Comparison of ENCODE assay signal across 18 cellular contexts in genomic region chr17:38574712-38575111, GRCh38. TPM values are rescaled to one million over a fixed set of nuclear protein-coding genes. Genes with fewer than 3 reads are reported as not detected.
DNase-seq lines count a peak whose midpoint lies in the region; ATAC-seq, FAIRE-seq and TF ChIP-seq lines count a peak whose summit lies in the region.
"Had no signal": no experiment of that assay in that cellular context is flagged by ENCODE, and none has a peak within 500 bp of the region (broad histone marks: within the 10 kb centered on the region; RNA-seq: fewer than 3 reads in every experiment).

No MANE protein-coding gene starts in this region.

- ATAC-seq in right cardiac atrium: no peak
- ATAC-seq: HCT116 had no signal

- TF ChIP-seq CTCF in right atrium auricular region (IDR thresholded peaks at IDR 0.05) (no peak), thyroid gland (IDR thresholded peaks at IDR 0.05) (no peak)

- FAIRE-seq in HTR-8/SVneo (lab: Jason Lieb, UNC): no peak
- FAIRE-seq: H54 had no signal

- 65% methylated on average over 13 of the region's 13 CpGs for WGBS in right cardiac atrium
- 65 to 78% methylated on average over 12 to 13 of the region's 13 CpGs for WGBS in thyroid gland, 2 donors

- H3K4me3 ChIP-seq in right cardiac atrium (ENCODE audit: low read length): no peak overlapping the region
- no peak overlapping the region for H3K4me3 ChIP-seq in right atrium auricular region
- peak overlapping the region; percentile 28 for H3K4me3 ChIP-seq in iPS-15b (ENCODE audit: low read depth, low read length)
- no peak overlapping the region for H3K4me3 ChIP-seq in thyroid gland (replicated peaks in 1 of 3)
- H3K4me3 ChIP-seq: BLaER1 had no signal

- H3K9ac ChIP-seq in iPS-15b (ENCODE audit: low read depth, low read length): no peak overlapping the region
- H3K9ac ChIP-seq: BLaER1 had no signal

- H3K27me3 ChIP-seq in right cardiac atrium (ENCODE audit: control insufficient read depth, insufficient read depth) (no peaks in the 10 kb centered on the region), right atrium auricular region (peaks cover 21 to 24% of the 10 kb centered on the region in 2 donors), iPS-15b (ENCODE audit: control insufficient read depth, insufficient read depth, low read length) (peaks cover 92% of the 10 kb centered on the region), thyroid gland (peaks cover 12% of the 10 kb centered on the region)

- DNase-seq in right cardiac atrium (peak in 2 of 3 donors; percentile 27 to 39), right atrium auricular region (ENCODE audit: low spot score) (no peak), HTR-8/SVneo (ENCODE audit: insufficient read length, low spot score) (no peak), thyroid gland (no peak), NCI-H2081 treated with DMSO at 0.1 percent for 48 hours (lab: John Stamatoyannopoulos, UW) (no peak)
- DNase-seq in stimulated activated CD4-positive, alpha-beta T cell treated with anti-CD3 and anti-CD28 coated beads, Interleukin-15, amount 100 ng/mL, for 24 hours: no peak
- DNase-seq: 8988T; CD4-positive, alpha-beta memory T cell; DMS79 treated with DMSO at 0.1 percent for 48 hours; GF-D8; HFFc6 had no signal

- no peaks in the 10 kb centered on the region for H3K4me1 ChIP-seq in right cardiac atrium (ENCODE audit: control insufficient read depth, insufficient read depth, low read length)
- H3K4me1 ChIP-seq in right atrium auricular region: peaks cover 0 to 27% of the 10 kb centered on the region in 2 donors
- peaks cover 16% of the 10 kb centered on the region for H3K4me1 ChIP-seq in iPS-15b (ENCODE audit: control insufficient read depth, insufficient read depth, low read length)
- peaks cover 10 to 14% of the 10 kb centered on the region in 2 donors for H3K4me1 ChIP-seq in thyroid gland

- intact Hi-C loops in right cardiac atrium (cut with DNase I) (no loop called here), thyroid gland (cut with DNase I) (no loop called here)

- H3K27ac ChIP-seq in right cardiac atrium (ENCODE audit: low read length) (no peak overlapping the region), right atrium auricular region (no peak overlapping the region), angular gyrus (ENCODE audit: low read depth, low read length) (peak overlapping the region; percentile 7), thyroid gland (no peak overlapping the region)
- H3K27ac ChIP-seq: BLaER1 had no signal

- H3K9me3 ChIP-seq in right cardiac atrium (ENCODE audit: control insufficient read depth, low read length) (no peaks in the 10 kb centered on the region), right atrium auricular region (no peaks in the 10 kb centered on the region), iPS-15b (ENCODE audit: control insufficient read depth, insufficient read depth, low read length) (no peaks in the 10 kb centered on the region), thyroid gland (no peaks in the 10 kb centered on the region)
- H3K9me3 ChIP-seq: BLaER1 had no signal

- H3K36me3 ChIP-seq in right atrium auricular region (no peaks in the 10 kb centered on the region), iPS-15b (ENCODE audit: control insufficient read depth, insufficient read depth, low read length) (no peaks in the 10 kb centered on the region), thyroid gland (no peaks in the 10 kb centered on the region)
- H3K36me3 ChIP-seq: BLaER1 had no signal

- TF ChIP-seq POLR2A in thyroid gland (IDR thresholded peaks at IDR 0.05): no peak

RNA-seq across cellular contexts. Expression of gene SRCIN1, which starts 31.0 kb away (rescaled TPM):
- total RNA-seq in right cardiac atrium (1 to 10 TPM in 3 of 4 donors, under 1 TPM in 1; 0.89 to 4.8 (median 3.0) TPM), right atrium auricular region (1 to 10 TPM in 1 of 2 donors, under 1 TPM in 1; 0.52 to 1.1 TPM), thyroid gland (under 1 TPM; 0.54 to 0.89 (median 0.69) TPM)
- 2.6 TPM for polyA plus RNA-seq in right cardiac atrium
- total RNA-seq: HFFc6 had no signal
- polyA plus RNA-seq: AG04450; CD14-positive monocyte; CD4-positive, alpha-beta memory T cell had no signal

Comparison
In these comparisons a context has a peak if more than half of its experiments do, and no peak if none do; other contexts are left out.
1. DNase-seq: peak in right cardiac atrium (2 of 3); none in right atrium auricular region (single experiment), stimulated activated CD4-positive, alpha-beta T cell treated with anti-CD3 and anti-CD28 coated beads, Interleukin-15, amount 100 ng/mL, for 24 hours (single experiment), HTR-8/SVneo (single experiment), thyroid gland (0 of 2) and NCI-H2081 treated with DMSO at 0.1 percent for 48 hours (single experiment).